In genomic region chr4:31130930-31131329, GRCh38 we compare ENCODE assay signal across 31 cellular contexts.
"Had no signal": no experiment of that assay in that cellular context is flagged by ENCODE, and none has a peak within 500 bp of the region (broad histone marks: within the 10 kb centered on the region; RNA-seq: fewer than 3 reads in every experiment).

No MANE protein-coding gene starts in this region.

- H3K27ac ChIP-seq: adrenal gland, body of pancreas, colonic mucosa, heart left ventricle, WERI-Rb-1 had no signal

- FAIRE-seq: frontal cortex had no signal

- H3K36me3 ChIP-seq: adrenal gland, colonic mucosa, heart left ventricle, WERI-Rb-1 had no signal

- H3K4me1 ChIP-seq: adrenal gland, body of pancreas, colonic mucosa had no signal

- ATAC-seq: activated CD4-positive, alpha-beta T cell treated with anti-CD3 and anti-CD28 coated beads for 36 hours; activated CD8-positive, alpha-beta memory T cell treated with anti-CD3 and anti-CD28 coated beads, Interleukin-2, amount 10 ng/mL, durations not matched to agents 7 days and 5 days; activated CD8-positive, alpha-beta T cell treated with anti-CD3 and anti-CD28 coated beads, Interleukin-2, amount 10 ng/mL, durations not matched to agents 7 days and 5 days; activated naive CD8-positive, alpha-beta T cell treated with anti-CD3 and anti-CD28 coated beads, Interleukin-2, amount 50 U/mL, for 24 hours; body of pancreas; esophagus mucosa; heart left ventricle; T-helper 17 cell had no signal

- H3K27me3 ChIP-seq: adrenal gland, body of pancreas, colonic mucosa, heart left ventricle had no signal

- DNase-seq: activated CD4-positive, alpha-beta memory T cell treated with anti-CD3 and anti-CD28 coated beads for 36 hours; activated CD4-positive, alpha-beta T cell treated with anti-CD3 and anti-CD28 coated beads for 36 hours; activated CD4-positive, alpha-beta T cell treated with anti-CD3 and anti-CD28 coated beads, Interleukin-2, amount 10 ng/mL, durations not matched to agents 24 days and 14 days; activated CD4-positive, CD25-positive, alpha-beta regulatory T cell; activated CD4-positive, CD25-positive, alpha-beta regulatory T cell treated with anti-CD3 and anti-CD28 coated beads, Interleukin-2, amount 50 U/mL, for 72 hours; activated CD8-positive, alpha-beta memory T cell treated with anti-CD3 and anti-CD28 coated beads, Interleukin-2, amount 10 ng/mL, durations not matched to agents 7 days and 5 days; activated CD8-positive, alpha-beta memory T cell treated with anti-CD3 and anti-CD28 coated beads, Interleukin-2, amount 50 U/mL, for 4 hours; activated CD8-positive, alpha-beta T cell treated with anti-CD3 and anti-CD28 coated beads, Interleukin-2, amount 10 ng/mL, durations not matched to agents 7 days and 5 days; activated effector memory CD4-positive, alpha-beta T cell treated with anti-CD3 and anti-CD28 coated beads, Interleukin-2, amount 50 U/mL, for 16 hours; activated naive CD4-positive, alpha-beta T cell treated with anti-CD3 and anti-CD28 coated beads for 36 hours; activated naive CD8-positive, alpha-beta T cell treated with anti-CD3 and anti-CD28 coated beads for 36 hours; activated naive CD8-positive, alpha-beta T cell treated with anti-CD3 and anti-CD28 coated beads, Interleukin-2, amount 50 U/mL, for 24 hours; activated T-cell treated with anti-CD3 and anti-CD28 coated beads, Interleukin-2, amount 50 U/mL, for 1 hour; activated T-cell treated with anti-CD3 and anti-CD28 coated beads, Interleukin-2, amount 50 U/mL, for 48 hours; adrenal gland; amygdala; aorta; body of pancreas; central memory CD4-positive, alpha-beta T cell; cerebellar nuclear complex; colonic mucosa; effector CD8-positive, alpha-beta T cell; endodermal cell; foreskin fibroblast; heart left ventricle; T-helper 1 cell; T-helper 17 cell; T1000; WERI-Rb-1 had no signal

- H3K4me3 ChIP-seq: adrenal gland, body of pancreas, colonic mucosa, heart left ventricle had no signal

- H3K9me3 ChIP-seq: adrenal gland, body of pancreas, colonic mucosa, heart left ventricle had no signal
